Comparison of ENCODE assay signal across 23 cellular contexts in the genomic region with DNA sequence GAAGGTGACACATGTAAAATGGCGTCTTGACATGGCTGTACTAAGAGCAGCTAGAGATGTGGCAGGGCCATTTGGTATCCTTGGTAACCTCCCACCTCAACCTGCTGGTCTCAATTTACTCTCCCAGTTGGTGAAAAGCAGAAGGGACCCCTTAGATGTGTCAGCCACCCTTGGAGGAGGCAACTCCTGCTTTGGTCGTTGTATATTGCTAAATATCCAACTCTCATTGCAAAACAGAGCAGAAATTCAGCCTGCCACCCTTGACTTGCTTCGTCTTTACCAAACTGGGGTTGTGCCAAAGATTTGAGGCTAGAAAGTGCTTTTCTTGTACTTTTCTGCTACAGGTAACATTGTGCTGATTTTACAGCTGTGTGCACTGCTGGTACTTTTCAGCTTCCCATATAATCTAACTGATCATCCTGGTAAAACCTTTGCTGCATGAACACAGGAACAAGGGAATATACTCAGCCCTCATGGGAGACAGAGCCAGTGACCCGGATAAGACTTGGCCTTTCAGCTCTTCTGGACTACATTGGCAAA. TPM values are rescaled to one million over a fixed set of nuclear protein-coding genes. Genes with fewer than 3 reads are reported as not detected.
DNase-seq lines count a peak whose midpoint lies in the region; ATAC-seq and TF ChIP-seq lines count a peak whose summit lies in the region.
"Had no signal": no experiment of that assay in that cellular context is flagged by ENCODE, and none has a peak within 500 bp of the region (broad histone marks: within the 10 kb centered on the region; RNA-seq: fewer than 3 reads in every experiment).

No MANE protein-coding gene starts in this region.

- peak overlapping the region; percentile 24 to 53 for H3K27ac ChIP-seq in ascending aorta
- peak overlapping the region; percentile 27 to 47 (median 43) for H3K27ac ChIP-seq in thyroid gland
- H3K27ac ChIP-seq: C4-2B had no signal

- 40 to 42% methylated on average over 3 to 4 of the region's 4 CpGs for WGBS in thyroid gland, 2 donors

- peaks cover 0 to 25% of the 10 kb centered on the region in 2 donors for H3K4me1 ChIP-seq in ascending aorta
- peaks cover 43 to 47% of the 10 kb centered on the region in 2 donors for H3K4me1 ChIP-seq in thyroid gland

- no peak for TF ChIP-seq CTCF in ascending aorta (IDR thresholded peaks at IDR 0.05)
- TF ChIP-seq CTCF in thyroid gland (IDR thresholded peaks at IDR 0.05): no peak

- DNase-seq in SIG-M5 treated with dmso at 0.1 percent for 504 hours (lab: John Stamatoyannopoulos, UW; ENCODE audit: unreplicated experiment) (peak; percentile 58), SIG-M5 (lab: John Stamatoyannopoulos, UW) (no peak), ascending aorta (ENCODE audit: low spot score in 2 of 2) (no peak), left lobe of liver (ENCODE audit: low spot score) (no peak), thyroid gland (peak in 1 of 2 donors; percentile 43), activated gamma-delta T cell treated with Interleukin-2 at 50 U/mL for 16 hours (no peak), GM19240 (ENCODE audit: insufficient read length, low spot score) (no peak), T-helper 2 cell (no peak)
- DNase-seq: AML-193, DMS53, GF-D8, MG63, NCI-H1417, NCI-H1694 treated with DMSO at 0.1 percent for 48 hours, NCI-H446 treated with DMSO at 0.1 percent for 48 hours, NCI-H526 treated with DMSO at 0.1 percent for 48 hours, PC-3, SHP77 treated with DMSO at 0.1 percent for 48 hours had no signal

- H3K9me3 ChIP-seq in ascending aorta: no peaks in the 10 kb centered on the region
- no peaks in the 10 kb centered on the region for H3K9me3 ChIP-seq in thyroid gland
- H3K9me3 ChIP-seq: MG63 had no signal

- H3K36me3 ChIP-seq in ascending aorta (no peaks in the 10 kb centered on the region), thyroid gland (no peaks in the 10 kb centered on the region)
- H3K36me3 ChIP-seq: MG63 had no signal

- no peaks in the 10 kb centered on the region for H3K27me3 ChIP-seq in ascending aorta
- H3K27me3 ChIP-seq in thyroid gland: no peaks in the 10 kb centered on the region
- H3K27me3 ChIP-seq: MG63 had no signal

- peak; percentile 21 for ATAC-seq in left lobe of liver
- ATAC-seq: PC-3, SK-N-SH treated with all-trans-retinoic acid at 6 μM for 48 hours had no signal

- intact Hi-C loops in ascending aorta (cut with DNase I): loop anchor here (2.0 to 10.0 kb wide), 2 partner anchors 21 to 417 kb away; a partner anchor contains a TSS
- intact Hi-C loops in thyroid gland (cut with DNase I): no loop called here

- no peak overlapping the region for H3K4me3 ChIP-seq in ascending aorta
- H3K4me3 ChIP-seq in thyroid gland (replicated peaks in 1 of 3): no peak overlapping the region
- H3K4me3 ChIP-seq: MG63 had no signal

- no peak for TF ChIP-seq POLR2A in thyroid gland (IDR thresholded peaks at IDR 0.05)

RNA-seq across cellular contexts. Expression of a gene that starts 2.1 kb away (rescaled TPM):
- 17.7 TPM for total RNA-seq in ascending aorta
- 2.7 TPM for total RNA-seq in left lobe of liver
- total RNA-seq in thyroid gland: 100 to 1,000 TPM in 3 of 4 donors, 10 to 100 TPM in 1; 42.9 to 220 (median 142) TPM
- total RNA-seq: PC-3 had no signal

RNA-seq across cellular contexts. Expression of a gene that starts 16.4 kb away (rescaled TPM):
- not detected for total RNA-seq in ascending aorta
- total RNA-seq in left lobe of liver: not detected
- total RNA-seq in thyroid gland: not detected
- total RNA-seq: A172, LHCN-M2, PC-3, RPMI7951 had no signal
